ENCODE assay signal across 10 cellular contexts in the genomic region with DNA sequence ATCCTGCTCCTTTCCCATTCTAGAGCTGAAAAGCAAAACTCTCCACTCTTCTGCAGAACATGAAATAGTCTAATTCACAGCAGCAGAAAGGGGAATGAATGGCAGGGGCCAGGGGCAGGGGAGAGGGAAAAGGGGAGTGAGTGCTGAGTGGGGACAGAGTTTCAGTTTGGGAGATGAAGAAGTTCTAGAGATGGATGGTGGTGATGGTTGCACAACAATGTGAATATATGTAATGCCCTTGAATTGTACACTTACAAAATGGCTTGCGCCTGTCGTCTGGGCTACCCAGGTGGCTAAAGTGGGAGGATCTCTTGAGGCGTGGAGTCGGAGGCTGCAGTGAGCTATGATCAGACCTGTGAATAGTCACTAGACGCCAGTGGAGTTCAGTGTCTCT.
DNase-seq lines count a peak whose midpoint lies in the region; ATAC-seq and TF ChIP-seq lines count a peak whose summit lies in the region.
"Had no signal": no experiment of that assay in that cellular context is flagged by ENCODE, and none has a peak within 500 bp of the region (broad histone marks: within the 10 kb centered on the region; RNA-seq: fewer than 3 reads in every experiment).

No MANE protein-coding gene starts in this region.

- H3K9me3 ChIP-seq in SK-N-SH (no peaks in the 10 kb centered on the region), WERI-Rb-1 (ENCODE audit: severe bottlenecking) (no peaks in the 10 kb centered on the region), iPS-20b (ENCODE audit: insufficient read depth, low read depth, low read length) (no peaks in the 10 kb centered on the region), suprapubic skin (no peaks in the 10 kb centered on the region)
- H3K9me3 ChIP-seq: prostate gland had no signal

- WGBS in SK-N-SH (ENCODE audit: low lambda C conversion rate): 96% methylated on average over 5 of the region's 5 CpGs
- WGBS in suprapubic skin: 88% methylated on average over 5 of the region's 5 CpGs

- H3K4me2 ChIP-seq in SK-N-SH: no peak overlapping the region

- no peak for TF ChIP-seq POLR2A in suprapubic skin (IDR thresholded peaks at IDR 0.05)

- TF ChIP-seq RAD21 in SK-N-SH (IDR thresholded peaks at IDR 0.05; ENCODE audit: low read length): no peak

- no peak for TF ChIP-seq CTCF in SK-N-SH (IDR thresholded peaks at IDR 0.05)
- no peak for TF ChIP-seq CTCF in WERI-Rb-1 (IDR thresholded peaks at IDR 0.05; ENCODE audit: low read depth, low read length)
- TF ChIP-seq CTCF in suprapubic skin (IDR thresholded peaks at IDR 0.05): no peak

- ATAC-seq in SK-N-SH treated with all-trans-retinoic acid at 6 μM for 48 hours (no peak), HG03095 (IDR thresholded peaks at IDR 0.05; ENCODE audit: unreplicated experiment) (no peak)

- no peaks in the 10 kb centered on the region for H3K27me3 ChIP-seq in SK-N-SH (ENCODE audit: insufficient read depth)
- H3K27me3 ChIP-seq in WERI-Rb-1 (ENCODE audit: insufficient read depth, low read depth, severe bottlenecking): no peaks in the 10 kb centered on the region
- H3K27me3 ChIP-seq in iPS-20b (ENCODE audit: insufficient read depth, low read length): peaks cover 24% of the 10 kb centered on the region
- H3K27me3 ChIP-seq in suprapubic skin: no peaks in the 10 kb centered on the region

- peak overlapping the region; percentile 23; the same call in 1 of the 2 replicates for H2AFZ ChIP-seq in SK-N-SH (ENCODE audit: low read depth)

- no peak overlapping the region for H3K27ac ChIP-seq in SK-N-SH (ENCODE audit: low read depth in 2 of 2, low read length in 1 of 2)
- no peak overlapping the region for H3K27ac ChIP-seq in WERI-Rb-1
- H3K27ac ChIP-seq in iPS-20b (ENCODE audit: low read length): no peak overlapping the region
- peak overlapping the region; percentile 71 for H3K27ac ChIP-seq in suprapubic skin

- CTCF ChIA-PET in SK-N-SH (lab: Yijun Ruan, JAX): interaction anchor here (1.6 kb wide), 1 partner anchor 217 kb away, joined by 4 read pairs; no protein-coding TSS in a partner anchor

- H3K9me2 ChIP-seq in SK-N-SH: no peaks in the 10 kb centered on the region

- no peak for TF ChIP-seq EP300 in SK-N-SH (IDR thresholded peaks at IDR 0.05; ENCODE audit: borderline replicate concordance in 1 of 2, low read depth in 1 of 2, low read length in 1 of 2)
- TF ChIP-seq EP300 in suprapubic skin (IDR thresholded peaks at IDR 0.05): no peak

- POLR2A ChIA-PET in SK-N-SH (lab: Yijun Ruan, JAX): no interaction called here

- no peaks in the 10 kb centered on the region for H3K79me2 ChIP-seq in SK-N-SH (ENCODE audit: insufficient read depth)

- H3K4me1 ChIP-seq in SK-N-SH (ENCODE audit: control insufficient read depth in 1 of 2, insufficient read depth in 2 of 2, low read depth in 1 of 2, low read length in 1 of 2) (peaks cover 7 to 16% of the 10 kb centered on the region in 2 experiments; a peak in 3 of 4 replicates), iPS-20b (ENCODE audit: insufficient read depth, low read length) (peaks cover 7% of the 10 kb centered on the region), suprapubic skin (peaks cover 26% of the 10 kb centered on the region)

- H3K36me3 ChIP-seq in SK-N-SH (replicated peaks in 1 of 2; ENCODE audit: control insufficient read depth in 1 of 2, insufficient read depth in 2 of 2, low read length in 1 of 2) (no peaks in the 10 kb centered on the region), WERI-Rb-1 (no peaks in the 10 kb centered on the region), iPS-20b (ENCODE audit: insufficient read depth, low read depth, low read length) (no peaks in the 10 kb centered on the region), suprapubic skin (no peaks in the 10 kb centered on the region)
- H3K36me3 ChIP-seq: prostate gland had no signal

- H3K9ac ChIP-seq in SK-N-SH (no peak overlapping the region), iPS-20b (ENCODE audit: low read depth, low read length) (no peak overlapping the region)

- H3K4me3 ChIP-seq in SK-N-SH (ENCODE audit: low read depth in 2 of 2, low read length in 1 of 2) (no peak overlapping the region), WERI-Rb-1 (ENCODE audit: low read depth, low read length) (peak overlapping the region; percentile 42), iPS-20b (ENCODE audit: low read length) (peak overlapping the region; percentile 65; the same call in 1 of the 2 replicates), suprapubic skin (peak overlapping the region; percentile 44)

- H3F3A ChIP-seq in SK-N-SH (replicated peaks; ENCODE audit: insufficient read depth): no peaks in the 10 kb centered on the region

- no peaks in the 10 kb centered on the region for H4K20me1 ChIP-seq in SK-N-SH (ENCODE audit: insufficient read depth)

- DNase-seq in SK-N-SH: no peak
- no peak for DNase-seq in WERI-Rb-1
- peak in 1 of 2 donors; percentile 31 for DNase-seq in suprapubic skin (ENCODE audit: low spot score in 2 of 2)
- no peak for DNase-seq in putamen (ENCODE audit: low spot score)
- no peak for DNase-seq in dedifferentiated amniotic fluid mesenchymal stem cell (ENCODE audit: extremely low spot score)
- DNase-seq: NCI-H446 treated with DMSO at 0.1 percent for 48 hours had no signal

TF ChIP-seq in SK-N-SH, 30 proteins besides CTCF, POLR2A, EP300 and RAD21 (continues in another document):
- TF ChIP-seq RXRA (IDR thresholded peaks at IDR 0.05; ENCODE audit: borderline replicate concordance, low read depth) (no peak), MXI1 (IDR thresholded peaks at IDR 0.05; ENCODE audit: low read depth, low read length) (no peak), RFX5 (IDR thresholded peaks at IDR 0.05; ENCODE audit: low read length) (no peak), USF1 (IDR thresholded peaks at IDR 0.05; ENCODE audit: borderline replicate concordance, low read depth) (no peak), FOXM1 (IDR thresholded peaks at IDR 0.05; ENCODE audit: low read depth) (no peak), GATA2 (CRISPR knock-in tag; IDR thresholded peaks at IDR 0.05) (no peak), EZH2phosphoT487 (IDR thresholded peaks at IDR 0.05; ENCODE audit: borderline replicate concordance, low read depth) (no peak)
- TF ChIP-seq, protein P1, sequence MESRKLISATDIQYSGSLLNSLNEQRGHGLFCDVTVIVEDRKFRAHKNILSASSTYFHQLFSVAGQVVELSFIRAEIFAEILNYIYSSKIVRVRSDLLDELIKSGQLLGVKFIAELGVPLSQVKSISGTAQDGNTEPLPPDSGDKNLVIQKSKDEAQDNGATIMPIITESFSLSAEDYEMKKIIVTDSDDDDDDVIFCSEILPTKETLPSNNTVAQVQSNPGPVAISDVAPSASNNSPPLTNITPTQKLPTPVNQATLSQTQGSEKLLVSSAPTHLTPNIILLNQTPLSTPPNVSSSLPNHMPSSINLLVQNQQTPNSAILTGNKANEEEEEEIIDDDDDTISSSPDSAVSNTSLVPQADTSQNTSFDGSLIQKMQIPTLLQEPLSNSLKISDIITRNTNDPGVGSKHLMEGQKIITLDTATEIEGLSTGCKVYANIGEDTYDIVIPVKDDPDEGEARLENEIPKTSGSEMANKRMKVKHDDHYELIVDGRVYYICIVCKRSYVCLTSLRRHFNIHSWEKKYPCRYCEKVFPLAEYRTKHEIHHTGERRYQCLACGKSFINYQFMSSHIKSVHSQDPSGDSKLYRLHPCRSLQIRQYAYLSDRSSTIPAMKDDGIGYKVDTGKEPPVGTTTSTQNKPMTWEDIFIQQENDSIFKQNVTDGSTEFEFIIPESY (IDR thresholded peaks at IDR 0.05; ENCODE audit: borderline replicate concordance, low read depth): no peak

TF ChIP-seq in SK-N-SH treated with all-trans-retinoic acid at 6 μM for 48 hours, 23 proteins besides CTCF, POLR2A, EP300 and RAD21 (continues in another document):
- TF ChIP-seq TSHZ2 (CRISPR knock-in tag; IDR thresholded peaks at IDR 0.05) (no peak), RARB (CRISPR knock-in tag; IDR thresholded peaks at IDR 0.05) (no peak), POU6F1 (CRISPR knock-in tag; IDR thresholded peaks at IDR 0.05; ENCODE audit: borderline replicate concordance, low read depth) (no peak), ESRRG (CRISPR knock-in tag; IDR thresholded peaks at IDR 0.05) (no peak), GLIS3 (CRISPR knock-in tag; IDR thresholded peaks at IDR 0.05) (no peak), BACH2 (CRISPR knock-in tag; IDR thresholded peaks at IDR 0.05; ENCODE audit: borderline replicate concordance) (no peak), ZNF70 (CRISPR knock-in tag; IDR thresholded peaks at IDR 0.05) (no peak), ZNF565 (CRISPR knock-in tag; conservative IDR thresholded peaks at IDR 0.05; ENCODE audit: low read depth) (no peak)

Comparison
In these comparisons a context has a peak if more than half of its experiments do, and no peak if none do; other contexts are left out.
1. H3K4me3 ChIP-seq: peak in WERI-Rb-1 (single experiment), iPS-20b (single experiment) and suprapubic skin (single experiment); none in SK-N-SH (0 of 2).